Comparison of ENCODE assay signal across 9 cellular contexts in the genomic region with DNA sequence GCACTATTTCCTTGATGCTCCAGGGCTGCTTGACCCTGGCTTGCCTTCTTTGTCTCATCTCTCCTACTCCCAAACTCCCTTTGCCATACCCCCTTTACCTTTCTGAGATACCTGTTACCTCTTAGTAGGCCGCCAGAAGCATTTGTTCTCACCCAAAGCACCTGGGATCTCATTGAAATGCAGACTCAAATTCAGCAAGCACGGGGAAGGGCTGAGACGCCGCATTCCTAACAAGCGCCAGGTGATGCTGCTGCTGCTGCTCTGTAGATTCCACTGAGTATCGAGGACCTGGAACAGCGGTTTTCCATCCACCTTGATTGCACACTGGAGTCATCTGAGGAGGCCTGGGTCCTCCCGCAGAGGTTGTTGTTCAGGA.
DNase-seq lines count a peak whose midpoint lies in the region; ATAC-seq and TF ChIP-seq lines count a peak whose summit lies in the region.
"Had no signal": no experiment of that assay in that cellular context is flagged by ENCODE, and none has a peak within 500 bp of the region (broad histone marks: within the 10 kb centered on the region; RNA-seq: fewer than 3 reads in every experiment).

No MANE protein-coding gene starts in this region.

- H3K27ac ChIP-seq in HUES48 (ENCODE audit: low read depth, low read length), result no peak overlapping the region
- no peak overlapping the region for H3K27ac ChIP-seq in smooth muscle cell (ENCODE audit: low read depth)
- H3K27ac ChIP-seq: hepatocyte had no signal

- H3K27ac Mint-ChIP-seq in T-helper 17 cell (peak overlapping the region; percentile 14), glutamatergic neuron (ENCODE audit: unreplicated experiment) (no peak overlapping the region)

- H3K4me1 Mint-ChIP-seq in T-helper 17 cell (peaks cover 8% of the 10 kb centered on the region), glutamatergic neuron (ENCODE audit: low read depth, unreplicated experiment) (peaks cover 39% of the 10 kb centered on the region)

- H3F3A ChIP-seq in smooth muscle cell (ENCODE audit: low read depth), result no peaks in the 10 kb centered on the region

- H3K9me3 ChIP-seq in HUES48 (ENCODE audit: control insufficient read depth, insufficient read depth, low read length) (no peaks in the 10 kb centered on the region), T-helper 17 cell (ENCODE audit: control insufficient read depth, low read length, poor library complexity, severe bottlenecking) (no peaks in the 10 kb centered on the region), smooth muscle cell (replicated peaks; ENCODE audit: low read depth) (no peaks in the 10 kb centered on the region)

- H3K4me2 ChIP-seq in smooth muscle cell, result no peak overlapping the region
- H3K4me2 ChIP-seq: hepatocyte had no signal

- peaks cover 26% of the 10 kb centered on the region for H3K4me1 ChIP-seq in HUES48 (ENCODE audit: control insufficient read depth, insufficient read depth, low read length)
- peaks cover 3% of the 10 kb centered on the region for H3K4me1 ChIP-seq in smooth muscle cell (ENCODE audit: low read depth)

- H4K20me1 ChIP-seq in smooth muscle cell (ENCODE audit: low read depth), result no peaks in the 10 kb centered on the region

- TF ChIP-seq CTCF in glutamatergic neuron (IDR thresholded peaks at IDR 0.05; ENCODE audit: partially characterized antibody, unreplicated experiment), result no peak
- TF ChIP-seq CTCF in smooth muscle cell (IDR thresholded peaks at IDR 0.05; ENCODE audit: borderline replicate concordance, insufficient read depth, poor library complexity, severe bottlenecking), result no peak

- no peaks in the 10 kb centered on the region; the same call in 1 of the 2 replicates for H3K27me3 ChIP-seq in HUES48 (ENCODE audit: control insufficient read depth, insufficient read depth, low read length)
- H3K27me3 ChIP-seq in smooth muscle cell (ENCODE audit: low read depth), result no peaks in the 10 kb centered on the region
- H3K27me3 ChIP-seq: hepatocyte had no signal

- intact Hi-C loops in posterior cingulate gyrus (cut with DNase I), result no loop called here

- WGBS in smooth muscle cell (ENCODE audit: low lambda C conversion rate), result 81% methylated on average over 8 of the region's 8 CpGs

- DNase-seq in T-helper 17 cell, result no peak
- DNase-seq in glutamatergic neuron, result no peak
- DNase-seq in smooth muscle cell (lab: John Stamatoyannopoulos, UW; ENCODE audit: unreplicated experiment), result no peak
- no peak for DNase-seq in posterior cingulate gyrus
- no peak for DNase-seq in NCI-H2081 (lab: John Stamatoyannopoulos, UW)
- no peak for DNase-seq in mesenteric fat pad (ENCODE audit: low spot score)
- DNase-seq: activated gamma-delta T cell had no signal

- H3K36me3 ChIP-seq in HUES48 (ENCODE audit: control insufficient read depth, insufficient read depth, low read length) (no peaks in the 10 kb centered on the region), smooth muscle cell (ENCODE audit: low read depth) (no peaks in the 10 kb centered on the region)

- H3K27me3 Mint-ChIP-seq in T-helper 17 cell, result peaks cover 6% of the 10 kb centered on the region
- peaks cover 5% of the 10 kb centered on the region for H3K27me3 Mint-ChIP-seq in glutamatergic neuron (ENCODE audit: unreplicated experiment)

- peaks cover 8% of the 10 kb centered on the region for H3K9me3 Mint-ChIP-seq in glutamatergic neuron (ENCODE audit: unreplicated experiment)

- no peak overlapping the region for H3K4me3 Mint-ChIP-seq in T-helper 17 cell
- peak overlapping the region; percentile 34 for H3K4me3 Mint-ChIP-seq in glutamatergic neuron (ENCODE audit: unreplicated experiment)

- H3K9ac ChIP-seq in HUES48 (ENCODE audit: low read depth, low read length), result no peak overlapping the region
- peak overlapping the region; percentile 19 for H3K9ac ChIP-seq in smooth muscle cell (ENCODE audit: low read depth)

- H3K36me3 Mint-ChIP-seq in T-helper 17 cell (ENCODE audit: low read depth), result peaks cover 3% of the 10 kb centered on the region
- H3K36me3 Mint-ChIP-seq in glutamatergic neuron (ENCODE audit: unreplicated experiment), result no peaks in the 10 kb centered on the region

- ATAC-seq in T-helper 17 cell, result no peak

- H3K4me3 ChIP-seq in HUES48 (ENCODE audit: low read depth, low read length), result 0 out of 2 replicates have a peak overlapping the region, but pooled peaks have one; percentile 1
- H3K4me3 ChIP-seq in smooth muscle cell, result no peak overlapping the region
- H3K4me3 ChIP-seq: hepatocyte had no signal

- no peaks in the 10 kb centered on the region for H3K79me2 ChIP-seq in smooth muscle cell (ENCODE audit: low read depth)
- H3K79me2 ChIP-seq: hepatocyte had no signal

- H2AFZ ChIP-seq in smooth muscle cell (ENCODE audit: low read depth), result no peak overlapping the region
- H2AFZ ChIP-seq: hepatocyte had no signal
